In genomic region chr5:36630201-36630968, GRCh38 we compare ENCODE assay signal across 1 cellular context.
A peak's percentile ranks its signal among the peaks of the same experiment; 100 is the strongest.
TF ChIP-seq lines count a peak whose summit lies in the region.

No MANE protein-coding gene starts in this region.

TF ChIP-seq in HEK293, 187 proteins besides CTCF, POLR2A, EP300 and RAD21 (continued from another document):
- TF ChIP-seq PRDM10 (tag by site-specific recombination; IDR thresholded peaks at IDR 0.05) (peak; percentile 88; the same call in 1 of the 2 replicates), ZNF549 (tag by site-specific recombination; IDR thresholded peaks at IDR 0.05) (no peak)
